ENCODE assay signal across 8 cellular contexts in the genomic region with DNA sequence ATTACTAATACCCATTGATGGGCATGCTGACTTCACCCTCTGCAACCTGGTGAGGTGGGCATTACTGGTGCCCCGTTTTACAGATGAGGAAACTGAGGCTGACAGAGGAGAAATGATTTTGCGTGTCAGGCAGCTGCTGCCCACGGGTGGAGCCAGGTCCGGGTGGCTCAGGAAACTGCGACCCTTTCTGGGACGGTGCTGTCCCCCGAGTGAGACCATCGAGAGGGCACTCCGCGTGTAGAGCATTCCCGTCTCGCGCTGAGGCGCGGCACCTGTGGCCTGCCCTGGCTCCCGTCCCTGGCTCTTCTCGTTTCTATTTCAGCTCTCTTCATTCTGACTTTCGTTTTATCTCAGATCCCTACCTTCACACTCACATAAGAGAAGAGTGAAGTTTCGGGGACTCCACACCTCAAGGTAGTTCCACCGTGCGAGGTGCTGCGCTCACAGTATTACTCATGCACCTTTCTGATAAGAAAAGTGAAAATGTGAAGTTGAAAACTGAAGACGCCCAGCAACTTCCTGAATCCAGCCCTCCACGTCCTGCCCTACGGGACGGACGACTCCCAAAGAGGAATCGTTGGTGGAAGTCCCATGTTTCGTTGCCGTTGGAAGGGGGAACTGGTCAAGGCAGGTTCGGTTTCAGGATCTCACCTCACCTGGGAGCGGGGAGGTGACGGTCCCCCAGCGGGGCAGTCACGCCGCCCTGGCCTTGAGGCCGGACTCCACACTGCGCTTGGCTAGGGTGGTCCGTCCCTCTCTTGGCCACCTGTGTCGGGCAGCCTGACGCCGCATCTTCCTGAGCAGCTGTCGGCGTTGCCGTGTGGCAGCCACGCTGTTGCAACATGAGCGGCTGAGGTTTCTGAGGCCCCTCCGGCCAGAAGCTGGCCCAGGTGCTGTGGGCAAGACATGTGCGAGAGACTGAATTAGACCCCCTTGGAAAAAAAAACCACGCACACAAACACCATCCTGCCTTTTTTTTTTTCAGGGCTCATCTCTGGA. TPM values are rescaled to one million over a fixed set of nuclear protein-coding genes. Genes with fewer than 3 reads are reported as not detected.
A peak's percentile ranks its signal among the peaks of the same experiment; 100 is the strongest.
DNase-seq lines count a peak whose midpoint lies in the region; ATAC-seq, FAIRE-seq and TF ChIP-seq lines count a peak whose summit lies in the region.

No MANE protein-coding gene starts in this region.

- H3K27me3 Mint-ChIP-seq in activated CD4-positive, alpha-beta memory T cell treated with anti-CD3 and anti-CD28 coated beads for 36 hours, result peaks cover 32% of the 10 kb centered on the region
- H3K27me3 Mint-ChIP-seq in WTC11 (ENCODE audit: low read depth), result peaks cover 4% of the 10 kb centered on the region; the same call in 1 of the 2 replicates

- ATAC-seq in GM19025 (IDR thresholded peaks at IDR 0.05; ENCODE audit: low read depth, unreplicated experiment) (peak; percentile 82), HG03039 (IDR thresholded peaks at IDR 0.05; ENCODE audit: unreplicated experiment) (peak; percentile 59), WTC11 (no peak)

- H3K4me1 ChIP-seq in small intestine (ENCODE audit: control insufficient read depth in 2 of 2, insufficient read depth in 1 of 2, low read depth in 1 of 2, low read length in 1 of 2) (no peaks in the 10 kb centered on the region), breast epithelium (no peaks in the 10 kb centered on the region)

- H3K9me3 ChIP-seq in small intestine (ENCODE audit: control insufficient read depth, low read depth) (no peaks in the 10 kb centered on the region), breast epithelium (no peaks in the 10 kb centered on the region)

- CTCF ChIA-PET in activated CD4-positive, alpha-beta memory T cell treated with anti-CD3 and anti-CD28 coated beads for 36 hours (lab: Charles Lee), result no interaction called here
- CTCF ChIA-PET in WTC11 (lab: Charles Lee), result interaction anchor here (1.2 kb wide), 1 partner anchor 129 kb away, joined by 4 read pairs; no protein-coding TSS in a partner anchor

- no peaks in the 10 kb centered on the region for H3K36me3 ChIP-seq in small intestine (ENCODE audit: control insufficient read depth in 2 of 2, insufficient read depth in 2 of 2, low read length in 2 of 2)
- no peaks in the 10 kb centered on the region for H3K36me3 ChIP-seq in breast epithelium

- peak; percentile 77 for DNase-seq in activated CD4-positive, alpha-beta memory T cell treated with anti-CD3 and anti-CD28 coated beads for 36 hours
- DNase-seq in small intestine (peak; percentile 69), WTC11 (ENCODE audit: low spot score) (no peak), SK-N-DZ (ENCODE audit: low spot score) (no peak), NCI-H526 treated with DMSO at 0.1 percent for 48 hours (lab: John Stamatoyannopoulos, UW) (no peak), breast epithelium (ENCODE audit: low spot score in 2 of 2) (no peak)

- intact Hi-C loops in activated CD4-positive, alpha-beta memory T cell treated with anti-CD3 and anti-CD28 coated beads for 36 hours (cut with micrococcal nuclease), result loop anchor here (1.0 to 2.0 kb wide), 4 partner anchors 12 to 67 kb away; no protein-coding TSS in a partner anchor
- intact Hi-C loops in breast epithelium (cut with DNase I; ENCODE audit: low total_unique reads), result no loop called here

- H3K4me3 ChIP-seq in small intestine (ENCODE audit: low read depth in 1 of 2, low read length in 2 of 2), result peak overlapping the region in 1 of 2 donors; percentile 41
- H3K4me3 ChIP-seq in breast epithelium, result peak overlapping the region in 1 of 3 donors; percentile 6

- no peak for FAIRE-seq in small intestine (lab: Jason Lieb, UNC)

- TF ChIP-seq CTCF in WTC11 (IDR thresholded peaks at IDR 0.05) (no peak), breast epithelium (IDR thresholded peaks at IDR 0.05) (no peak)

- POLR2A ChIA-PET in activated CD4-positive, alpha-beta memory T cell treated with anti-CD3 and anti-CD28 coated beads for 36 hours (lab: Charles Lee), result interaction anchor here (1.0 to 1.7 kb wide), 2 partner anchors 12 to 41 kb away, joined by 4 to 6 read pairs; no protein-coding TSS in a partner anchor
- POLR2A ChIA-PET in WTC11 (lab: Charles Lee), result no interaction called here

- peak overlapping the region; percentile 45 for H3K4me3 Mint-ChIP-seq in activated CD4-positive, alpha-beta memory T cell treated with anti-CD3 and anti-CD28 coated beads for 36 hours
- H3K4me3 Mint-ChIP-seq in WTC11, result no peak overlapping the region

- H3K27me3 ChIP-seq in small intestine (ENCODE audit: control insufficient read depth in 2 of 2, insufficient read depth in 2 of 2, low read length in 2 of 2) (no peaks in the 10 kb centered on the region), breast epithelium (peaks cover 0 to 46% of the 10 kb centered on the region in 2 donors)

- WGBS in small intestine, 3 donors, result 46 to 69% (median 53%) methylated on average over 50 of the region's 50 CpGs

- H3K27ac ChIP-seq in small intestine (ENCODE audit: low read depth in 1 of 2, low read length in 1 of 2) (peak overlapping the region; percentile 17 to 28), breast epithelium (no peak overlapping the region)

- H3K36me3 Mint-ChIP-seq in activated CD4-positive, alpha-beta memory T cell treated with anti-CD3 and anti-CD28 coated beads for 36 hours, result no peaks in the 10 kb centered on the region
- H3K36me3 Mint-ChIP-seq in WTC11, result no peaks in the 10 kb centered on the region

- TF ChIP-seq POLR2A in breast epithelium (IDR thresholded peaks at IDR 0.05), result no peak

- H3K4me1 Mint-ChIP-seq in activated CD4-positive, alpha-beta memory T cell treated with anti-CD3 and anti-CD28 coated beads for 36 hours (ENCODE audit: low read depth), result peaks cover 49% of the 10 kb centered on the region
- H3K4me1 Mint-ChIP-seq in WTC11, result no peaks in the 10 kb centered on the region

- peak overlapping the region; percentile 54 for H3K27ac Mint-ChIP-seq in activated CD4-positive, alpha-beta memory T cell treated with anti-CD3 and anti-CD28 coated beads for 36 hours
- H3K27ac Mint-ChIP-seq in WTC11, result no peak overlapping the region

- H3K9me3 Mint-ChIP-seq in activated CD4-positive, alpha-beta memory T cell treated with anti-CD3 and anti-CD28 coated beads for 36 hours, result no peaks in the 10 kb centered on the region
- H3K9me3 Mint-ChIP-seq in WTC11, result no peaks in the 10 kb centered on the region

TF ChIP-seq in WTC11, 78 proteins besides CTCF, POLR2A, EP300 and RAD21 (continues in another document):
- TF ChIP-seq ZNF317 (CRISPR knock-in tag; IDR thresholded peaks at IDR 0.05; ENCODE audit: borderline replicate concordance, low read depth) (no peak), NFYB (CRISPR knock-in tag; conservative IDR thresholded peaks at IDR 0.05; ENCODE audit: low read depth) (no peak), RORB (CRISPR knock-in tag; IDR thresholded peaks at IDR 0.05) (no peak), JAZF1 (CRISPR knock-in tag; IDR thresholded peaks at IDR 0.05) (no peak), NFE2L1 (CRISPR knock-in tag; IDR thresholded peaks at IDR 0.05) (no peak), MYBL2 (CRISPR knock-in tag; IDR thresholded peaks at IDR 0.05) (no peak), CREM (CRISPR knock-in tag; IDR thresholded peaks at IDR 0.05) (no peak), ATF1 (CRISPR knock-in tag; IDR thresholded peaks at IDR 0.05) (no peak), SOX15 (CRISPR knock-in tag; IDR thresholded peaks at IDR 0.05) (no peak), GRHL2 (CRISPR knock-in tag; IDR thresholded peaks at IDR 0.05; ENCODE audit: insufficient replicate concordance, severe bottlenecking) (no peak), ESRRA (CRISPR knock-in tag; IDR thresholded peaks at IDR 0.05; ENCODE audit: borderline replicate concordance) (no peak)
- TF ChIP-seq, protein P1, sequence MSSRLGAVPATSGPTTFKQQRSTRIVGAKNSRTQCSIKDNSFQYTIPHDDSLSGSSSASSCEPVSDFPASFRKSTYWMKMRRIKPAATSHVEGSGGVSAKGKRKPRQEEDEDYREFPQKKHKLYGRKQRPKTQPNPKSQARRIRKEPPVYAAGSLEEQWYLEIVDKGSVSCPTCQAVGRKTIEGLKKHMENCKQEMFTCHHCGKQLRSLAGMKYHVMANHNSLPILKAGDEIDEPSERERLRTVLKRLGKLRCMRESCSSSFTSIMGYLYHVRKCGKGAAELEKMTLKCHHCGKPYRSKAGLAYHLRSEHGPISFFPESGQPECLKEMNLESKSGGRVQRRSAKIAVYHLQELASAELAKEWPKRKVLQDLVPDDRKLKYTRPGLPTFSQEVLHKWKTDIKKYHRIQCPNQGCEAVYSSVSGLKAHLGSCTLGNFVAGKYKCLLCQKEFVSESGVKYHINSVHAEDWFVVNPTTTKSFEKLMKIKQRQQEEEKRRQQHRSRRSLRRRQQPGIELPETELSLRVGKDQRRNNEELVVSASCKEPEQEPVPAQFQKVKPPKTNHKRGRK (CRISPR knock-in tag; IDR thresholded peaks at IDR 0.05; ENCODE audit: borderline replicate concordance), result no peak
- TF ChIP-seq, protein P2, sequence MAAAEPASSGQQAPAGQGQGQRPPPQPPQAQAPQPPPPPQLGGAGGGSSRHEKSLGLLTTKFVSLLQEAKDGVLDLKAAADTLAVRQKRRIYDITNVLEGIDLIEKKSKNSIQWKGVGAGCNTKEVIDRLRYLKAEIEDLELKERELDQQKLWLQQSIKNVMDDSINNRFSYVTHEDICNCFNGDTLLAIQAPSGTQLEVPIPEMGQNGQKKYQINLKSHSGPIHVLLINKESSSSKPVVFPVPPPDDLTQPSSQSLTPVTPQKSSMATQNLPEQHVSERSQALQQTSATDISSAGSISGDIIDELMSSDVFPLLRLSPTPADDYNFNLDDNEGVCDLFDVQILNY (CRISPR knock-in tag; IDR thresholded peaks at IDR 0.05), result no peak
- TF ChIP-seq, protein P3, sequence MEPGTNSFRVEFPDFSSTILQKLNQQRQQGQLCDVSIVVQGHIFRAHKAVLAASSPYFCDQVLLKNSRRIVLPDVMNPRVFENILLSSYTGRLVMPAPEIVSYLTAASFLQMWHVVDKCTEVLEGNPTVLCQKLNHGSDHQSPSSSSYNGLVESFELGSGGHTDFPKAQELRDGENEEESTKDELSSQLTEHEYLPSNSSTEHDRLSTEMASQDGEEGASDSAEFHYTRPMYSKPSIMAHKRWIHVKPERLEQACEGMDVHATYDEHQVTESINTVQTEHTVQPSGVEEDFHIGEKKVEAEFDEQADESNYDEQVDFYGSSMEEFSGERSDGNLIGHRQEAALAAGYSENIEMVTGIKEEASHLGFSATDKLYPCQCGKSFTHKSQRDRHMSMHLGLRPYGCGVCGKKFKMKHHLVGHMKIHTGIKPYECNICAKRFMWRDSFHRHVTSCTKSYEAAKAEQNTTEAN (CRISPR knock-in tag; IDR thresholded peaks at IDR 0.05), result no peak

RNA-seq across cellular contexts. Expression of a gene that starts 48.8 kb away (rescaled TPM):
- 10 to 100 TPM; 41.7 to 43.1 TPM for total RNA-seq in activated CD4-positive, alpha-beta memory T cell treated with anti-CD3 and anti-CD28 coated beads for 36 hours
- polyA plus RNA-seq in small intestine, result 10 to 100 TPM; 28.0 to 52.1 (median 40.1) TPM
- total RNA-seq in WTC11 (2021) (1.1 to 1.7 TPM (median 1.3 TPM) in 3 replicates), breast epithelium (100 to 1,000 TPM in 1 of 3 donors, 10 to 100 TPM in 2; 16.7 to 121 (median 20.2) TPM)
- not detected in 2 replicates for polyA plus RNA-seq in SK-N-DZ (2014; cell fraction: cytosol; rRNA removed)
- not detected in 2 replicates for polyA plus RNA-seq in SK-N-DZ (2014; cell fraction: nucleus; rRNA removed)

Comparison
In these comparisons a context has a peak if more than half of its experiments do, and no peak if none do; other contexts are left out.
1. DNase-seq: peak in activated CD4-positive, alpha-beta memory T cell treated with anti-CD3 and anti-CD28 coated beads for 36 hours (single experiment) and small intestine (single experiment); none in WTC11 (single experiment), SK-N-DZ (single experiment), NCI-H526 treated with DMSO at 0.1 percent for 48 hours (single experiment) and breast epithelium (0 of 2).
2. H3K27ac ChIP-seq: peak in small intestine (2 of 2); none in breast epithelium (0 of 2).